2 cellular contexts compared by ENCODE assay signal in genomic region chr15:55280589-55280988, GRCh38.
TF ChIP-seq lines count a peak whose summit lies in the region.

No MANE protein-coding gene starts in this region.

TF ChIP-seq in HEK293, 187 proteins besides CTCF, POLR2A, EP300 and RAD21:
- TF ChIP-seq ZNF146 (tag by site-specific recombination; IDR thresholded peaks at IDR 0.05) (peak; percentile 94), ZNF639 (tag by site-specific recombination; IDR thresholded peaks at IDR 0.05) (0 out of 2 replicates have a peak, but pooled peaks have one; percentile 37), ZNF280D (tag by site-specific recombination; IDR thresholded peaks at IDR 0.05) (peak; percentile 79; the same call in 1 of the 2 replicates), ZNF580 (tag by site-specific recombination; IDR thresholded peaks at IDR 0.05) (peak; percentile 54; the same call in 1 of the 2 replicates)

TF ChIP-seq in GM12878, 131 proteins besides CTCF, POLR2A, EP300 and RAD21:
- 0 out of 2 replicates have a peak, but pooled peaks have one; percentile 53 for TF ChIP-seq ZNF217 (IDR thresholded peaks at IDR 0.05)
